Comparison of ENCODE assay signal across 9 cellular contexts in the genomic region with DNA sequence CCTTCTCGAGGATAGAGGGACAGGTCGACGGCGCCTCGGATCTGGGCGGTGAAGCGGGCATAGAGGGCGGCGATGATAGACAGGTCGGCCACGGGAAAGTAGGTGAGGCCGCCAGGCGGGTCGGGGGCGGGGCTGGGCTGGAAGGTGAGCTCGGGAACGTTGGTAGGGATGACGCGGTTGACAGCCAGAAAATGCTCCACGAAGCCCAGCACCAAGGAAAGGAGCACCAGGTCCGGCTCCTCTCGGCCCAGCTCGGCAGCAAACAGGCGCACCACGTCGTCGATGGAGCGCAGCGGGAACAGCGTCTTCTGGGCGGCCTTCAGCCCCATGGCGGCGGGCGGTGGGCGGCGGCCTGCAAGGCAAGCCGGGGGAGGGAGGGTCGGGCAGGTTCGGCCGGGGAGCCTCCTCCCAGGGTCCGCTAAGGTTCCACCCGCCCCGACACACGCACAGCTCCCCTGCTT. TPM values are rescaled to one million over a fixed set of nuclear protein-coding genes. Genes with fewer than 3 reads are reported as not detected.
DNase-seq lines count a peak whose midpoint lies in the region; ATAC-seq and TF ChIP-seq lines count a peak whose summit lies in the region.
"Had no signal": no experiment of that assay in that cellular context is flagged by ENCODE, and none has a peak within 500 bp of the region (broad histone marks: within the 10 kb centered on the region; RNA-seq: fewer than 3 reads in every experiment).

No MANE protein-coding gene starts in this region.

- intact Hi-C loops in CD4-positive, alpha-beta memory T cell (cut with micrococcal nuclease) = loop anchor here (1.0 to 2.0 kb wide), 2 partner anchors 32 to 35 kb away; a partner anchor contains a TSS

- H3K4me1 Mint-ChIP-seq in CD4-positive, alpha-beta memory T cell = peaks cover 9 to 31% (median 19%) of the 10 kb centered on the region in 4 donors
- H3K4me1 Mint-ChIP-seq in activated CD4-positive, alpha-beta memory T cell treated with anti-CD3 and anti-CD28 coated beads, Interleukin-2, amount 10 ng/mL, durations not matched to agents 7 days and 5 days = peaks cover 25% of the 10 kb centered on the region

- H3K36me3 Mint-ChIP-seq in CD4-positive, alpha-beta memory T cell = peaks cover 11 to 23% of the 10 kb centered on the region in 2 donors
- H3K36me3 Mint-ChIP-seq in activated CD4-positive, alpha-beta memory T cell treated with anti-CD3 and anti-CD28 coated beads, Interleukin-2, amount 10 ng/mL, durations not matched to agents 7 days and 5 days (ENCODE audit: low read depth) = peaks cover 18% of the 10 kb centered on the region

- ATAC-seq in HG02642 (IDR thresholded peaks at IDR 0.05; ENCODE audit: poor library complexity, unreplicated experiment) (peak; percentile 3), GM18520 (IDR thresholded peaks at IDR 0.05; ENCODE audit: unreplicated experiment) (no peak)

- no peaks in the 10 kb centered on the region for H3K9me3 Mint-ChIP-seq in CD4-positive, alpha-beta memory T cell
- H3K9me3 Mint-ChIP-seq in activated CD4-positive, alpha-beta memory T cell treated with anti-CD3 and anti-CD28 coated beads, Interleukin-2, amount 10 ng/mL, durations not matched to agents 7 days and 5 days = no peaks in the 10 kb centered on the region

- POLR2A ChIA-PET in CD4-positive, alpha-beta memory T cell (lab: Charles Lee; ENCODE audit: partially characterized antibody) = interaction anchor here (1.0 to 4.1 kb wide), 10 partner anchors 10 to 69 kb away, joined by 3 to 53 read pairs (median 4); a partner anchor contains a TSS
- POLR2A ChIA-PET in activated CD4-positive, alpha-beta memory T cell treated with anti-CD3 and anti-CD28 coated beads, Interleukin-2, amount 10 ng/mL, durations not matched to agents 7 days and 5 days (lab: Charles Lee) = interaction anchor here (1.0 to 1.4 kb wide), 4 partner anchors 39 to 1969 kb away, joined by 3 to 6 read pairs (median 4); a partner anchor contains a TSS

- peak overlapping the region; percentile 92 to 99 (median 95) for H3K4me3 Mint-ChIP-seq in CD4-positive, alpha-beta memory T cell
- H3K4me3 Mint-ChIP-seq in activated CD4-positive, alpha-beta memory T cell treated with anti-CD3 and anti-CD28 coated beads, Interleukin-2, amount 10 ng/mL, durations not matched to agents 7 days and 5 days = peak overlapping the region; percentile 97

- H3K9me3 ChIP-seq in CD4-positive, alpha-beta memory T cell (ENCODE audit: control insufficient read depth in 1 of 2, low read length in 2 of 2) = no peaks in the 10 kb centered on the region
- H3K9me3 ChIP-seq in osteoblast (ENCODE audit: low read depth, low read length) = no peaks in the 10 kb centered on the region

- peaks cover 12% of the 10 kb centered on the region for H3K4me1 ChIP-seq in CD4-positive, alpha-beta memory T cell (ENCODE audit: insufficient read depth, low read length)
- peaks cover 12% of the 10 kb centered on the region for H3K4me1 ChIP-seq in osteoblast (ENCODE audit: insufficient read depth, low read length)

- DNase-seq in CD4-positive, alpha-beta memory T cell = no peak
- DNase-seq in activated CD4-positive, alpha-beta memory T cell treated with anti-CD3 and anti-CD28 coated beads, Interleukin-2, amount 10 ng/mL, durations not matched to agents 7 days and 5 days = peak; percentile 25
- DNase-seq in foreskin fibroblast = peak in 1 of 2 donors; percentile 43
- peak; percentile 90 for DNase-seq in osteoblast (ENCODE audit: insufficient read length, low spot score, missing footprints)
- no peak for DNase-seq in NCI-H1694 (lab: John Stamatoyannopoulos, UW)
- DNase-seq in anterior cingulate cortex (lab: John Stamatoyannopoulos, UW) = no peak

- H3K36me3 ChIP-seq in CD4-positive, alpha-beta memory T cell (ENCODE audit: insufficient read depth, low read length) = peaks cover 9% of the 10 kb centered on the region
- H3K36me3 ChIP-seq in osteoblast (ENCODE audit: insufficient read depth, low read length) = peaks cover 27% of the 10 kb centered on the region

- H3K4me2 ChIP-seq in osteoblast (ENCODE audit: insufficient read depth, low read length) = peak overlapping the region; percentile 83

- H2AFZ ChIP-seq in osteoblast (ENCODE audit: low read length) = peak overlapping the region; percentile 84

- peak overlapping the region; percentile 73 to 96 for H3K4me3 ChIP-seq in CD4-positive, alpha-beta memory T cell (ENCODE audit: low read length in 2 of 2)
- H3K4me3 ChIP-seq in foreskin fibroblast (ENCODE audit: low read depth in 1 of 2, low read length in 2 of 2) (peak overlapping the region; percentile 77 to 91), osteoblast (ENCODE audit: insufficient read depth, low read length) (peak overlapping the region; percentile 93)

- peak overlapping the region; percentile 78 to 97 (median 93) for H3K27ac Mint-ChIP-seq in CD4-positive, alpha-beta memory T cell
- H3K27ac Mint-ChIP-seq in activated CD4-positive, alpha-beta memory T cell treated with anti-CD3 and anti-CD28 coated beads, Interleukin-2, amount 10 ng/mL, durations not matched to agents 7 days and 5 days = peak overlapping the region; percentile 72

- H3K27me3 Mint-ChIP-seq in CD4-positive, alpha-beta memory T cell = no peaks in the 10 kb centered on the region
- H3K27me3 Mint-ChIP-seq in activated CD4-positive, alpha-beta memory T cell treated with anti-CD3 and anti-CD28 coated beads, Interleukin-2, amount 10 ng/mL, durations not matched to agents 7 days and 5 days = peaks cover 3% of the 10 kb centered on the region

- H4K20me1 ChIP-seq in osteoblast (ENCODE audit: insufficient read depth, low read length) = peaks cover 2% of the 10 kb centered on the region

- peak overlapping the region; percentile 79 for H3K27ac ChIP-seq in CD4-positive, alpha-beta memory T cell (ENCODE audit: low read depth, low read length)
- H3K27ac ChIP-seq in osteoblast (ENCODE audit: low read depth, low read length) = no peak overlapping the region

- peaks cover 9% of the 10 kb centered on the region for H3K79me2 ChIP-seq in osteoblast (ENCODE audit: insufficient read depth, low read length)

- H3K27me3 ChIP-seq in CD4-positive, alpha-beta memory T cell (ENCODE audit: insufficient read depth, low read length) = no peaks in the 10 kb centered on the region
- H3K27me3 ChIP-seq in osteoblast (ENCODE audit: insufficient read depth, low read length) = no peaks in the 10 kb centered on the region

- no peak for TF ChIP-seq CTCF in foreskin fibroblast (IDR thresholded peaks at IDR 0.05; ENCODE audit: low read depth, low read length)
- no peak for TF ChIP-seq CTCF in osteoblast (IDR thresholded peaks at IDR 0.05; ENCODE audit: extremely low read depth, low read depth, low read length)

- CTCF ChIA-PET in CD4-positive, alpha-beta memory T cell (lab: Charles Lee; ENCODE audit: partially characterized antibody) = interaction anchor here (1.0 to 1.6 kb wide), 3 partner anchors 22 to 78 kb away, joined by 3 to 5 read pairs (median 4); no protein-coding TSS in a partner anchor
- CTCF ChIA-PET in activated CD4-positive, alpha-beta memory T cell treated with anti-CD3 and anti-CD28 coated beads, Interleukin-2, amount 10 ng/mL, durations not matched to agents 7 days and 5 days (lab: Charles Lee) = interaction anchor here (1.1 to 1.9 kb wide), 5 partner anchors 31 to 360 kb away, joined by 3 to 5 read pairs (median 3); a partner anchor contains a TSS

RNA-seq across cellular contexts. Expression of a gene that starts 0.5 kb away (rescaled TPM):
- total RNA-seq in CD4-positive, alpha-beta memory T cell = 10 to 100 TPM; 41.3 to 42.7 TPM
- polyA plus RNA-seq in CD4-positive, alpha-beta memory T cell = 10 to 100 TPM; 22.4 to 42.1 TPM
- 10 to 100 TPM; 32.5 to 33.4 TPM for total RNA-seq in activated CD4-positive, alpha-beta memory T cell treated with anti-CD3 and anti-CD28 coated beads, Interleukin-2, amount 10 ng/mL, durations not matched to agents 7 days and 5 days
- total RNA-seq in osteoblast = 12.3 and 13.3 TPM in 2 replicates

RNA-seq across cellular contexts. Expression of a gene that starts 6.8 kb away (rescaled TPM):
- 100 to 1,000 TPM; 122 to 128 TPM for total RNA-seq in CD4-positive, alpha-beta memory T cell
- 10 to 100 TPM; 32.3 to 57.2 TPM for polyA plus RNA-seq in CD4-positive, alpha-beta memory T cell
- total RNA-seq in activated CD4-positive, alpha-beta memory T cell treated with anti-CD3 and anti-CD28 coated beads, Interleukin-2, amount 10 ng/mL, durations not matched to agents 7 days and 5 days = 10 to 100 TPM; 95.6 to 98.0 TPM
- 6.2 and 9.8 TPM in 2 replicates for total RNA-seq in osteoblast

RNA-seq across cellular contexts. Expression of a gene that starts 31.5 kb away (rescaled TPM):
- 100 to 1,000 TPM; 805 to 832 TPM for total RNA-seq in CD4-positive, alpha-beta memory T cell
- 100 to 1,000 TPM in 1 of 2 donors, 10 to 100 TPM in 1; 48.3 to 158 TPM for polyA plus RNA-seq in CD4-positive, alpha-beta memory T cell
- 100 to 1,000 TPM; 385 to 390 TPM for total RNA-seq in activated CD4-positive, alpha-beta memory T cell treated with anti-CD3 and anti-CD28 coated beads, Interleukin-2, amount 10 ng/mL, durations not matched to agents 7 days and 5 days
- 114 and 130 TPM in 2 replicates for total RNA-seq in osteoblast

RNA-seq across cellular contexts. Expression of a gene that starts 34.6 kb away (rescaled TPM):
- 1 to 10 TPM; 6.2 to 9.0 TPM for total RNA-seq in CD4-positive, alpha-beta memory T cell
- under 1 TPM in 1 of 2 donors, not detected in 1; 0.62 TPM for polyA plus RNA-seq in CD4-positive, alpha-beta memory T cell
- under 1 TPM; 0.65 to 0.70 TPM for total RNA-seq in activated CD4-positive, alpha-beta memory T cell treated with anti-CD3 and anti-CD28 coated beads, Interleukin-2, amount 10 ng/mL, durations not matched to agents 7 days and 5 days
- under 0.01 and 0.29 TPM in 2 replicates for total RNA-seq in osteoblast
- total RNA-seq: RPMI7951 had no signal

RNA-seq across cellular contexts. Expression of a gene that starts 50.0 kb away (rescaled TPM):
- total RNA-seq in CD4-positive, alpha-beta memory T cell = 10 to 100 TPM; 10.7 to 11.3 TPM
- under 1 TPM in 1 of 2 donors, not detected in 1; 0.38 TPM for polyA plus RNA-seq in CD4-positive, alpha-beta memory T cell
- total RNA-seq in activated CD4-positive, alpha-beta memory T cell treated with anti-CD3 and anti-CD28 coated beads, Interleukin-2, amount 10 ng/mL, durations not matched to agents 7 days and 5 days = 1 to 10 TPM; 3.1 to 4.0 TPM
- 0.29 and 0.36 TPM in 2 replicates for total RNA-seq in osteoblast
- total RNA-seq: RPMI7951 had no signal

Comparison
In these comparisons a context has a peak if more than half of its experiments do, and no peak if none do; other contexts are left out.
1. DNase-seq: peak in activated CD4-positive, alpha-beta memory T cell treated with anti-CD3 and anti-CD28 coated beads, Interleukin-2, amount 10 ng/mL, durations not matched to agents 7 days and 5 days (single experiment) and osteoblast (single experiment); none in CD4-positive, alpha-beta memory T cell (0 of 5), NCI-H1694 (single experiment) and anterior cingulate cortex (0 of 58).
2. Peak in every context shown above with its lines, with median percentiles within 50 percentile points of each other: H3K4me3 ChIP-seq.